8 cellular contexts compared by ENCODE assay signal in genomic region chr6:41074692-41075436, GRCh38. TPM values are rescaled to one million over a fixed set of nuclear protein-coding genes. Genes with fewer than 3 reads are reported as not detected.
DNase-seq lines count a peak whose midpoint lies in the region; ATAC-seq and TF ChIP-seq lines count a peak whose summit lies in the region.

No MANE protein-coding gene starts in this region.

- no peaks in the 10 kb centered on the region for H3K27me3 Mint-ChIP-seq in chondrocyte (ENCODE audit: low read depth)
- H3K27me3 Mint-ChIP-seq in naive thymus-derived CD8-positive, alpha-beta T cell, result peaks cover 0 to 4% (median 0%) of the 10 kb centered on the region in 5 donors

- H3K4me3 Mint-ChIP-seq in chondrocyte (ENCODE audit: unreplicated experiment), result peak overlapping the region; percentile 90
- peak overlapping the region; percentile 91 to 98 (median 97) for H3K4me3 Mint-ChIP-seq in naive thymus-derived CD8-positive, alpha-beta T cell

- no peak overlapping the region for H2AFZ ChIP-seq in Loucy (ENCODE audit: low read length)

- in situ Hi-C loops in GM13977 (cut with MboI; ENCODE audit: low pct_unique_long_range_greater_than_20kb, low sequenced_read_pairs, unreplicated experiment), result loop anchor here (25.0 kb wide), 1 partner anchor 237 kb away; no protein-coding TSS in a partner anchor

- H3K4me1 ChIP-seq in BLaER1 treated with 17β-estradiol and CSF1 and Interleukin-3, amounts not matched to agents 10 nM and 100 nM, result peaks cover 43 to 72% (median 67%) of the 10 kb centered on the region in 10 experiments
- peaks cover 78% of the 10 kb centered on the region for H3K4me1 ChIP-seq in Loucy (ENCODE audit: insufficient read depth, low read length, poor library complexity, severe bottlenecking)

- POLR2A ChIA-PET in naive thymus-derived CD8-positive, alpha-beta T cell (lab: Charles Lee), result interaction anchor here (1.0 kb wide), 1 partner anchor 126 kb away, joined by 3 read pairs; the partner anchor contains the start of gene TREML2

- peak overlapping the region; percentile 83 to 97 (median 94) for H3K4me3 ChIP-seq in BLaER1 treated with 17β-estradiol and CSF1 and Interleukin-3, amounts not matched to agents 10 nM and 100 nM
- peak overlapping the region; percentile 94 for H3K4me3 ChIP-seq in Loucy (ENCODE audit: low read length, poor library complexity, severe bottlenecking)

- no peaks in the 10 kb centered on the region for H3K9me3 Mint-ChIP-seq in chondrocyte (ENCODE audit: low read depth)
- H3K9me3 Mint-ChIP-seq in naive thymus-derived CD8-positive, alpha-beta T cell, result no peaks in the 10 kb centered on the region

- H3K9ac ChIP-seq in BLaER1 treated with 17β-estradiol and CSF1 and Interleukin-3, amounts not matched to agents 10 nM and 100 nM, result peak overlapping the region; percentile 94 to 99 (median 99); a peak in 19 of 22 replicates
- H3K9ac ChIP-seq in Loucy (ENCODE audit: low read depth, low read length, poor library complexity, severe bottlenecking), result peak overlapping the region; percentile 96

- H3K27ac Mint-ChIP-seq in chondrocyte (ENCODE audit: unreplicated experiment), result peak overlapping the region; percentile 89
- H3K27ac Mint-ChIP-seq in naive thymus-derived CD8-positive, alpha-beta T cell, result peak overlapping the region; percentile 92 to 99 (median 96)

- peaks cover 15 to 55% (median 36%) of the 10 kb centered on the region in 11 experiments for H3K36me3 ChIP-seq in BLaER1 treated with 17β-estradiol and CSF1 and Interleukin-3, amounts not matched to agents 10 nM and 100 nM
- peaks cover 16% of the 10 kb centered on the region; the same call in 1 of the 2 replicates for H3K36me3 ChIP-seq in Loucy (ENCODE audit: insufficient read depth, low read length)

- no peak for ATAC-seq in naive thymus-derived CD8-positive, alpha-beta T cell
- ATAC-seq in HG03097 (IDR thresholded peaks at IDR 0.05; ENCODE audit: low FRiP score, unreplicated experiment) (no peak), GM21360 (IDR thresholded peaks at IDR 0.05; ENCODE audit: unreplicated experiment) (no peak)

- no peaks in the 10 kb centered on the region for H3K9me2 ChIP-seq in Loucy (replicated peaks; ENCODE audit: low read depth, low read length)

- no peaks in the 10 kb centered on the region for H3K27me3 ChIP-seq in BLaER1 treated with 17β-estradiol and CSF1 and Interleukin-3, amounts not matched to agents 10 nM and 100 nM
- peaks cover 5% of the 10 kb centered on the region for H3K27me3 ChIP-seq in Loucy (ENCODE audit: insufficient read depth, low read length, poor library complexity, severe bottlenecking)

- H3F3A ChIP-seq in Loucy (ENCODE audit: low read depth), result peaks cover 9% of the 10 kb centered on the region

- peak overlapping the region in 10 of 11 experiments; percentile 96 to 99 (median 98); a peak in 16 of 22 replicates for H3K27ac ChIP-seq in BLaER1 treated with 17β-estradiol and CSF1 and Interleukin-3, amounts not matched to agents 10 nM and 100 nM

- DNase-seq in chondrocyte (ENCODE audit: low spot score) (no peak), ecto neural progenitor cell (ENCODE audit: low spot score) (no peak), GM13977 (ENCODE audit: low spot score) (no peak)
- DNase-seq in naive thymus-derived CD8-positive, alpha-beta T cell, result no peak

- H3K4me1 Mint-ChIP-seq in chondrocyte (ENCODE audit: low read depth), result peaks cover 43% of the 10 kb centered on the region
- peaks cover 20 to 71% (median 60%) of the 10 kb centered on the region in 4 donors for H3K4me1 Mint-ChIP-seq in naive thymus-derived CD8-positive, alpha-beta T cell

- TF ChIP-seq CTCF in Loucy (conservative IDR thresholded peaks at IDR 0.05; ENCODE audit: low read length) (no peak), chondrocyte (IDR thresholded peaks at IDR 0.05) (no peak), GM13977 (IDR thresholded peaks at IDR 0.05; ENCODE audit: extremely low read depth, insufficient read depth, missing control alignments) (no peak)

- H3K79me2 ChIP-seq in Loucy (ENCODE audit: insufficient read depth, low read length), result peaks cover 85% of the 10 kb centered on the region

- H3K4me2 ChIP-seq in BLaER1 treated with 17β-estradiol and CSF1 and Interleukin-3, amounts not matched to agents 10 nM and 100 nM, result peak overlapping the region; percentile 86 to 97 (median 95)
- peak overlapping the region; percentile 100 for H3K4me2 ChIP-seq in Loucy (ENCODE audit: low read depth, low read length, poor library complexity, severe bottlenecking)

- H4K20me1 ChIP-seq in BLaER1 treated with 17β-estradiol and CSF1 and Interleukin-3, amounts not matched to agents 10 nM and 100 nM, result peaks cover 51 to 69% (median 63%) of the 10 kb centered on the region in 11 experiments; a peak in 21 of 22 replicates
- peaks cover 63% of the 10 kb centered on the region for H4K20me1 ChIP-seq in Loucy (ENCODE audit: insufficient read depth, low read length, poor library complexity, severe bottlenecking)

- H3K36me3 Mint-ChIP-seq in chondrocyte (ENCODE audit: low read depth), result peaks cover 2% of the 10 kb centered on the region
- H3K36me3 Mint-ChIP-seq in naive thymus-derived CD8-positive, alpha-beta T cell, result peaks cover 8 to 21% (median 12%) of the 10 kb centered on the region in 3 donors

- no peaks in the 10 kb centered on the region for H3K9me3 ChIP-seq in BLaER1 treated with 17β-estradiol and CSF1 and Interleukin-3, amounts not matched to agents 10 nM and 100 nM (replicated peaks in 1 of 11)
- H3K9me3 ChIP-seq in Loucy (ENCODE audit: insufficient read depth, low read depth, low read length), result no peaks in the 10 kb centered on the region

RNA-seq across cellular contexts. Expression of gene NFYA, which starts 2.1 kb away (rescaled TPM):
- total RNA-seq in chondrocyte, result 18.8 to 24.7 TPM (median 20.5 TPM) in 3 replicates
- 10 to 100 TPM; 58.9 to 60.0 TPM for total RNA-seq in naive thymus-derived CD8-positive, alpha-beta T cell
- 10 to 100 TPM; 17.0 to 27.9 (median 20.4) TPM for polyA plus RNA-seq in naive thymus-derived CD8-positive, alpha-beta T cell

RNA-seq across cellular contexts. Expression of gene OARD1, which starts 2.7 kb away (rescaled TPM):
- 11.4 to 12.2 TPM (median 12.2 TPM) in 3 replicates for total RNA-seq in chondrocyte
- total RNA-seq in naive thymus-derived CD8-positive, alpha-beta T cell, result 10 to 100 TPM; 48.7 to 52.1 TPM
- 10 to 100 TPM; 41.2 to 48.5 (median 48.1) TPM for polyA plus RNA-seq in naive thymus-derived CD8-positive, alpha-beta T cell

RNA-seq across cellular contexts. Expression of gene APOBEC2, which starts 21.9 kb away (rescaled TPM):
- not detected in 3 replicates for total RNA-seq in chondrocyte
- not detected for total RNA-seq in naive thymus-derived CD8-positive, alpha-beta T cell
- under 1 TPM in 2 of 3 donors, not detected in 1; 0.39 to 0.45 TPM for polyA plus RNA-seq in naive thymus-derived CD8-positive, alpha-beta T cell

RNA-seq across cellular contexts. Expression of gene TSPO2, which starts 32.6 kb away (rescaled TPM):
- not detected in 3 replicates for total RNA-seq in chondrocyte
- total RNA-seq in naive thymus-derived CD8-positive, alpha-beta T cell, result not detected
- polyA plus RNA-seq in naive thymus-derived CD8-positive, alpha-beta T cell, result not detected

RNA-seq across cellular contexts. Expression of gene UNC5CL, which starts 35.8 kb away (rescaled TPM):
- 0.25 to 0.36 TPM in 2 of 3 replicates, not detected in the other for total RNA-seq in chondrocyte
- 1 to 10 TPM; 6.3 to 7.3 TPM for total RNA-seq in naive thymus-derived CD8-positive, alpha-beta T cell
- polyA plus RNA-seq in naive thymus-derived CD8-positive, alpha-beta T cell, result under 1 TPM in 2 of 3 donors, not detected in 1; 0.07 to 0.34 TPM
